8 cellular contexts compared by ENCODE assay signal in genomic region chr22:23947381-23947780, GRCh38. TPM values are rescaled to one million over a fixed set of nuclear protein-coding genes. Genes with fewer than 3 reads are reported as not detected.
"Had no signal": no experiment of that assay in that cellular context is flagged by ENCODE, and none has a peak within 500 bp of the region (broad histone marks: within the 10 kb centered on the region; RNA-seq: fewer than 3 reads in every experiment).

No MANE protein-coding gene starts in this region.

RNA-seq across cellular contexts. Expression of gene GSTT2B, which starts 13.6 kb away (rescaled TPM):
- total RNA-seq: activated CD4-positive, alpha-beta memory T cell treated with anti-CD3 and anti-CD28 coated beads, Interleukin-2, amount 10 ng/mL, durations not matched to agents 7 days and 5 days; activated CD4-positive, alpha-beta T cell treated with anti-CD3 and anti-CD28 coated beads, Interleukin-2, amount 10 ng/mL, durations not matched to agents 7 days and 5 days; activated naive CD8-positive, alpha-beta T cell treated with anti-CD3 and anti-CD28 coated beads, Interleukin-2, amount 10 ng/mL, durations not matched to agents 7 days and 5 days; ascending aorta had no signal

RNA-seq across cellular contexts. Expression of gene DDTL, which starts 19.3 kb away (rescaled TPM):
- total RNA-seq: activated naive CD8-positive, alpha-beta T cell treated with anti-CD3 and anti-CD28 coated beads, Interleukin-2, amount 10 ng/mL, durations not matched to agents 7 days and 5 days; ascending aorta; epithelial cell of proximal tubule had no signal

RNA-seq across cellular contexts. Expression of gene GSTT2, which starts 32.6 kb away (rescaled TPM):
- total RNA-seq: activated CD4-positive, alpha-beta memory T cell treated with anti-CD3 and anti-CD28 coated beads, Interleukin-2, amount 10 ng/mL, durations not matched to agents 7 days and 5 days; activated CD4-positive, alpha-beta T cell treated with anti-CD3 and anti-CD28 coated beads, Interleukin-2, amount 10 ng/mL, durations not matched to agents 7 days and 5 days; activated naive CD8-positive, alpha-beta T cell treated with anti-CD3 and anti-CD28 coated beads, Interleukin-2, amount 10 ng/mL, durations not matched to agents 7 days and 5 days; activated T-cell treated with anti-CD3 and anti-CD28 coated beads, Interleukin-2, amount 50 U/mL, for 72 hours; ascending aorta; breast epithelium; cerebellum; epithelial cell of proximal tubule had no signal
